15 cellular contexts compared by ENCODE assay signal in genomic region chr12:92105110-92105509, GRCh38.
"Had no signal": no experiment of that assay in that cellular context is flagged by ENCODE, and none has a peak within 500 bp of the region (broad histone marks: within the 10 kb centered on the region; RNA-seq: fewer than 3 reads in every experiment).

No MANE protein-coding gene starts in this region.

- H3K27ac ChIP-seq: colonic mucosa, gastrocnemius medialis, ovary, thyroid gland, uterus had no signal

- H3K4me1 ChIP-seq: colonic mucosa, gastrocnemius medialis, thyroid gland had no signal

- H3K4me3 ChIP-seq: colonic mucosa, gastrocnemius medialis, heart right ventricle, ovary, thyroid gland, uterus had no signal

- H3K9me3 ChIP-seq: colonic mucosa, gastrocnemius medialis, heart right ventricle, ovary, thyroid gland, uterus had no signal

- H3K27ac Mint-ChIP-seq: activated CD8-positive, alpha-beta memory T cell treated with anti-CD3 and anti-CD28 coated beads, Interleukin-2, amount 10 ng/mL, durations not matched to agents 7 days and 5 days; T-helper 1 cell treated with Interleukin-12 subunit alpha and Interleukin-12 subunit beta and Interleukin-4 antibody, amounts not matched to agents 30 μg/mL and 1 μg/mL, for 36 hours had no signal

- H3K27me3 ChIP-seq: colonic mucosa, gastrocnemius medialis, heart right ventricle, ovary, thyroid gland, uterus had no signal

- ATAC-seq: activated CD8-positive, alpha-beta memory T cell treated with anti-CD3 and anti-CD28 coated beads, Interleukin-2, amount 10 ng/mL, durations not matched to agents 7 days and 5 days; gastrocnemius medialis; SK-N-SH treated with all-trans-retinoic acid at 6 μM for 48 hours had no signal

- FAIRE-seq: astrocyte, endothelial cell of umbilical vein had no signal

- H3K36me3 ChIP-seq: colonic mucosa, gastrocnemius medialis, heart right ventricle, ovary, thyroid gland, uterus had no signal

- H3K4me3 Mint-ChIP-seq: activated CD8-positive, alpha-beta memory T cell treated with anti-CD3 and anti-CD28 coated beads, Interleukin-2, amount 10 ng/mL, durations not matched to agents 7 days and 5 days; neural crest cell; T-helper 1 cell treated with Interleukin-12 subunit alpha and Interleukin-12 subunit beta and Interleukin-4 antibody, amounts not matched to agents 30 μg/mL and 1 μg/mL, for 36 hours had no signal

- H3K27me3 Mint-ChIP-seq: activated CD8-positive, alpha-beta memory T cell treated with anti-CD3 and anti-CD28 coated beads, Interleukin-2, amount 10 ng/mL, durations not matched to agents 7 days and 5 days had no signal

- DNase-seq: activated CD4-positive, CD25-positive, alpha-beta regulatory T cell; activated CD8-positive, alpha-beta memory T cell treated with anti-CD3 and anti-CD28 coated beads, Interleukin-2, amount 10 ng/mL, durations not matched to agents 7 days and 5 days; colonic mucosa; effector CD4-positive, alpha-beta T cell; gastrocnemius medialis; heart right ventricle; ovary; stimulated activated CD4-positive, alpha-beta T cell treated with anti-CD3 and anti-CD28 coated beads, Interleukin-4, amount 100 ng/mL, for 1 hour; thyroid gland; uterus had no signal
